21 cellular contexts compared by ENCODE assay signal in genomic region chr11:64770120-64770519, GRCh38. TPM values are rescaled to one million over a fixed set of nuclear protein-coding genes. Genes with fewer than 3 reads are reported as not detected.
DNase-seq lines count a peak whose midpoint lies in the region; ATAC-seq, FAIRE-seq and TF ChIP-seq lines count a peak whose summit lies in the region.
"Had no signal": no experiment of that assay in that cellular context is flagged by ENCODE, and none has a peak within 500 bp of the region (broad histone marks: within the 10 kb centered on the region; RNA-seq: fewer than 3 reads in every experiment).

No MANE protein-coding gene starts in this region.

- H3K4me3 Mint-ChIP-seq in activated B cell treated with CpG ODN at 0.5 μM for 24 hours (peak overlapping the region; percentile 28), memory B cell (peak overlapping the region; percentile 5)
- H3K4me3 Mint-ChIP-seq: brain, endodermal cell, type B pancreatic cell had no signal

- peak; percentile 14 for DNase-seq in left cardiac atrium
- DNase-seq in left ventricle myocardium superior = no peak
- no peak for DNase-seq in activated B cell treated with CpG ODN at 0.5 μM for 24 hours
- DNase-seq in memory B cell (ENCODE audit: low spot score in 2 of 2) = no peak
- DNase-seq in D721Med (ENCODE audit: insufficient read length, low spot score) = no peak
- DNase-seq: activated CD4-positive, alpha-beta T cell treated with anti-CD3 and anti-CD28 coated beads for 4 hours; DND-41; endodermal cell; NCI-H2171 treated with DMSO at 0.1 percent for 48 hours; NCI-H526 treated with DMSO at 0.1 percent for 48 hours; RPMI8226; small intestine; stimulated activated CD4-positive, alpha-beta T cell treated with anti-CD3 and anti-CD28 coated beads, Interleukin-4, amount 100 ng/mL, for 24 hours had no signal

- H3K4me1 Mint-ChIP-seq in activated B cell treated with CpG ODN at 0.5 μM for 24 hours (peaks cover 90% of the 10 kb centered on the region), memory B cell (peaks cover 51% of the 10 kb centered on the region)

- CTCF ChIA-PET in activated B cell treated with CpG ODN at 0.5 μM for 24 hours (lab: Charles Lee) = interaction anchor here (1.4 to 4.5 kb wide), 4 partner anchors 7 to 321 kb away, joined by 3 to 24 read pairs (median 4); partner anchors contain the start of gene RASGRP2

- H3K9me3 Mint-ChIP-seq in activated B cell treated with CpG ODN at 0.5 μM for 24 hours (no peaks in the 10 kb centered on the region), memory B cell (no peaks in the 10 kb centered on the region)
- H3K9me3 Mint-ChIP-seq: brain, endodermal cell, type B pancreatic cell had no signal

- POLR2A ChIA-PET in activated B cell treated with CpG ODN at 0.5 μM for 24 hours (lab: Charles Lee) = interaction anchor here (1.6 to 4.1 kb wide), 4 partner anchors 7 to 25 kb away, joined by 4 to 130 read pairs (median 30); partner anchors contain the start of genes PYGM and RASGRP2

- no peaks in the 10 kb centered on the region for H3K27me3 Mint-ChIP-seq in activated B cell treated with CpG ODN at 0.5 μM for 24 hours
- no peaks in the 10 kb centered on the region for H3K27me3 Mint-ChIP-seq in memory B cell
- H3K27me3 Mint-ChIP-seq: brain, type B pancreatic cell had no signal

- peak overlapping the region; percentile 92 for H3K27ac Mint-ChIP-seq in activated B cell treated with CpG ODN at 0.5 μM for 24 hours
- H3K27ac Mint-ChIP-seq in memory B cell = peak overlapping the region; percentile 89

- no peak for FAIRE-seq in D721Med (lab: Jason Lieb, UNC)
- FAIRE-seq: colon, small intestine had no signal

- TF ChIP-seq CTCF in activated B cell treated with CpG ODN at 0.5 μM for 24 hours (IDR thresholded peaks at IDR 0.05) (no peak), D721Med (IDR thresholded peaks at IDR 0.05; ENCODE audit: insufficient read depth, missing control alignments) (no peak)

- H3K36me3 Mint-ChIP-seq in activated B cell treated with CpG ODN at 0.5 μM for 24 hours (ENCODE audit: low read depth) = peaks cover 93% of the 10 kb centered on the region
- H3K36me3 Mint-ChIP-seq in memory B cell = peaks cover 60% of the 10 kb centered on the region

- intact Hi-C loops in left cardiac atrium (cut with DNase I) = no loop called here
- intact Hi-C loops in left ventricle myocardium superior (cut with micrococcal nuclease) = no loop called here
- intact Hi-C loops in activated B cell treated with CpG ODN at 0.5 μM for 24 hours (cut with micrococcal nuclease) = loop anchor here (10.0 kb wide), 1 partner anchor 525 kb away; the partner anchor contains the start of genes FKBP2 and PPP1R14B

- ATAC-seq in left cardiac atrium = no peak
- no peak for ATAC-seq in left ventricle myocardium superior
- no peak for ATAC-seq in activated B cell treated with CpG ODN at 0.5 μM for 24 hours (ENCODE audit: low read depth)
- no peak for ATAC-seq in memory B cell (ENCODE audit: low read depth)
- ATAC-seq in GM19455 (IDR thresholded peaks at IDR 0.05; ENCODE audit: unreplicated experiment) = no peak
- ATAC-seq in GM18868 (IDR thresholded peaks at IDR 0.05; ENCODE audit: unreplicated experiment) = no peak
- ATAC-seq: HCT116, psoas muscle had no signal

RNA-seq across cellular contexts. Expression of gene SF1, which starts 8.2 kb away (rescaled TPM):
- total RNA-seq in left cardiac atrium (100 to 1,000 TPM; 154 to 208 TPM), left ventricle myocardium superior (191 TPM), activated B cell treated with CpG ODN at 0.5 μM for 24 hours (640 and 687 TPM in 2 replicates)

RNA-seq across cellular contexts. Expression of gene PYGM, which starts 10.3 kb away (rescaled TPM):
- total RNA-seq in left cardiac atrium (10 to 100 TPM; 31.3 to 48.6 TPM), left ventricle myocardium superior (175 TPM), activated B cell treated with CpG ODN at 0.5 μM for 24 hours (3.2 and 4.8 TPM in 2 replicates)
- total RNA-seq: glomerular endothelial cell had no signal

RNA-seq across cellular contexts. Expression of gene RASGRP2, which starts 26.2 kb away (rescaled TPM):
- total RNA-seq in left cardiac atrium = 10 to 100 TPM; 25.3 to 37.1 TPM
- 44.5 TPM for total RNA-seq in left ventricle myocardium superior
- total RNA-seq in activated B cell treated with CpG ODN at 0.5 μM for 24 hours = 165 and 177 TPM in 2 replicates

RNA-seq across cellular contexts. Expression of gene MAP4K2, which starts 32.9 kb away (rescaled TPM):
- 10 to 100 TPM in 1 of 2 donors, 1 to 10 TPM in 1; 10.0 to 10.4 TPM for total RNA-seq in left cardiac atrium
- 8.6 TPM for total RNA-seq in left ventricle myocardium superior
- 69.1 and 73.6 TPM in 2 replicates for total RNA-seq in activated B cell treated with CpG ODN at 0.5 μM for 24 hours

RNA-seq across cellular contexts. Expression of gene MEN1, which starts 40.2 kb away (rescaled TPM):
- total RNA-seq in left cardiac atrium (10 to 100 TPM in 1 of 2 donors, 1 to 10 TPM in 1; 9.0 to 12.3 TPM), left ventricle myocardium superior (9.1 TPM), activated B cell treated with CpG ODN at 0.5 μM for 24 hours (35.1 and 44.6 TPM in 2 replicates)
